30 cellular contexts compared by ENCODE assay signal in genomic region chr6:143478479-143479062, GRCh38. TPM values are rescaled to one million over a fixed set of nuclear protein-coding genes. Genes with fewer than 3 reads are reported as not detected.
DNase-seq lines count a peak whose midpoint lies in the region; ATAC-seq, FAIRE-seq and TF ChIP-seq lines count a peak whose summit lies in the region.
"Had no signal": no experiment of that assay in that cellular context is flagged by ENCODE, and none has a peak within 500 bp of the region (broad histone marks: within the 10 kb centered on the region; RNA-seq: fewer than 3 reads in every experiment).

No MANE protein-coding gene starts in this region.

- no peaks in the 10 kb centered on the region for H3K9me3 ChIP-seq in esophagus squamous epithelium
- H3K9me3 ChIP-seq: HAP-1, heart left ventricle, testis had no signal

- WGBS in esophagus squamous epithelium, 2 donors: 84 to 93% methylated on average over 3 of the region's 3 CpGs

- no peak for TF ChIP-seq POLR2A in esophagus squamous epithelium (IDR thresholded peaks at IDR 0.05)

- intact Hi-C loops in esophagus squamous epithelium (cut with DNase I): no loop called here

- POLR2A ChIA-PET in GM10248 (lab: Yijun Ruan, JAX): no interaction called here

- no peaks in the 10 kb centered on the region for H3K4me1 ChIP-seq in esophagus squamous epithelium
- H3K4me1 ChIP-seq: HAP-1, heart left ventricle, testis had no signal

- peak; percentile 13 for DNase-seq in GM10248 (ENCODE audit: extremely low spot score)
- no peak for DNase-seq in DMS 273 (lab: John Stamatoyannopoulos, UW; ENCODE audit: unreplicated experiment)
- DNase-seq in esophagus squamous epithelium (lab: John Stamatoyannopoulos, UW): no peak
- DNase-seq: activated CD4-positive, alpha-beta T cell treated with anti-CD3 and anti-CD28 coated beads for 48 hours; amniotic stem cell; CD4-positive, alpha-beta memory T cell; dermis blood vessel endothelial cell; endodermal cell; foreskin fibroblast; heart left ventricle; islet precursor cell; left ventricle myocardium superior; MM.1S; NCI-H2029; NCI-H526 treated with DMSO at 0.1 percent for 48 hours; SIG-M5; stimulated activated naive CD8-positive, alpha-beta T cell treated with anti-CD3 and anti-CD28 coated beads, Interleukin-15, Interleukin-2, amounts not matched to agents 100 U/mL and 50 U/mL, for 24 hours; testis; WERI-Rb-1 had no signal

- no peak for TF ChIP-seq CTCF in GM10248 (IDR thresholded peaks at IDR 0.05; ENCODE audit: control extremely low read depth, extremely low read depth, low read depth, missing control alignments)
- TF ChIP-seq CTCF in esophagus squamous epithelium (IDR thresholded peaks at IDR 0.05): no peak

- peaks cover 0 to 76% (median 5%) of the 10 kb centered on the region in 3 donors for H3K36me3 ChIP-seq in esophagus squamous epithelium
- H3K36me3 ChIP-seq: HAP-1, WERI-Rb-1 had no signal

- H3K27ac ChIP-seq in esophagus squamous epithelium: no peak overlapping the region
- H3K27ac ChIP-seq: heart left ventricle, KMS-11, testis, WERI-Rb-1 had no signal

- CTCF ChIA-PET in GM10248 (lab: Yijun Ruan, JAX): interaction anchor here (0.9 to 1.6 kb wide), 4 partner anchors 9 to 127 kb away, joined by 3 to 5 read pairs (median 3); no protein-coding TSS in a partner anchor

- ATAC-seq in GM18909 (IDR thresholded peaks at IDR 0.05; ENCODE audit: poor library complexity, unreplicated experiment) (peak; percentile 44), HG02884 (IDR thresholded peaks at IDR 0.05; ENCODE audit: unreplicated experiment) (peak; percentile 78), GM21447 (IDR thresholded peaks at IDR 0.05; ENCODE audit: unreplicated experiment) (no peak), HG02970 (IDR thresholded peaks at IDR 0.05; ENCODE audit: low FRiP score, unreplicated experiment) (no peak)
- ATAC-seq: esophagus mucosa; heart left ventricle; left ventricle myocardium superior; stimulated activated naive CD8-positive, alpha-beta T cell treated with anti-CD3 and anti-CD28 coated beads, Interleukin-15, Interleukin-2, amounts not matched to agents 100 U/mL and 50 U/mL, for 24 hours had no signal

- FAIRE-seq in colon (lab: Jason Lieb, UNC): peak; percentile 10
- FAIRE-seq: D721Med, urothelium cell line had no signal

- H3K27me3 ChIP-seq in esophagus squamous epithelium: no peaks in the 10 kb centered on the region
- H3K27me3 ChIP-seq: heart left ventricle, testis had no signal

- no peak overlapping the region for H3K4me3 ChIP-seq in esophagus squamous epithelium
- H3K4me3 ChIP-seq: HAP-1, heart left ventricle, smooth muscle cell, testis had no signal

RNA-seq across cellular contexts. Expression of gene PEX3, which starts 28.0 kb away (rescaled TPM):
- total RNA-seq in esophagus squamous epithelium: 10 to 100 TPM; 17.6 to 27.9 (median 22.3) TPM

RNA-seq across cellular contexts. Expression of gene ADAT2, which starts 28.1 kb away (rescaled TPM):
- total RNA-seq in esophagus squamous epithelium: 10 to 100 TPM in 1 of 4 donors, 1 to 10 TPM in 3; 3.5 to 12.0 (median 6.7) TPM

RNA-seq across cellular contexts. Expression of gene FUCA2, which starts 32.9 kb away (rescaled TPM):
- 10 to 100 TPM; 10.5 to 21.6 (median 18.4) TPM for total RNA-seq in esophagus squamous epithelium

Comparison
In these comparisons a context has a peak if more than half of its experiments do, and no peak if none do; other contexts are left out.
1. ATAC-seq: peak in GM18909 (single experiment) and HG02884 (single experiment); none in GM21447 (single experiment) and HG02970 (single experiment).